28 cellular contexts compared by ENCODE assay signal in the genomic region with DNA sequence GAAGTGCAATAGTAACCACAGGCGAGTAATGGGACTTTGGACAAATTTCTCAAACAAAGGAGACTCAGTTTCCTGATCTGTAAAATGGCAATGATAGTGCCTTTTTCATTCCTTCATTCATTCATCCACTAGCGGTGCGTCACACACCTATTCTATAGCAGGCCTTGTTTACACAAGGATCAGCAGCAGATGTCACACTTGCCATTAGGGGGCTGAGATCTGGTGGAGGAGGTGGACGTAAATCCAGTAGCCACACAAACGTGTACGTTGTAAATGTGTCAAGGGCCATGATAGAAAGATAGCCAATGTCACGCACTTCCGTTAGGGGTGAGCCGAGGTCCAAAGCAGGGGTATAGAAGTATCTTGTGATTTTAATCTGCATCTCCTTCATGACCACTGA. TPM values are rescaled to one million over a fixed set of nuclear protein-coding genes. Genes with fewer than 3 reads are reported as not detected.
DNase-seq lines count a peak whose midpoint lies in the region; ATAC-seq and TF ChIP-seq lines count a peak whose summit lies in the region.
"Had no signal": no experiment of that assay in that cellular context is flagged by ENCODE, and none has a peak within 500 bp of the region (broad histone marks: within the 10 kb centered on the region; RNA-seq: fewer than 3 reads in every experiment).

No MANE protein-coding gene starts in this region.

- POLR2A ChIA-PET in HEK293T (lab: Yijun Ruan, JAX): no interaction called here

- ATAC-seq in HG02870 (IDR thresholded peaks at IDR 0.05; ENCODE audit: unreplicated experiment): no peak
- ATAC-seq: activated CD8-positive, alpha-beta T cell treated with anti-CD3 and anti-CD28 coated beads, Interleukin-2, amount 10 ng/mL, durations not matched to agents 7 days and 5 days; gastroesophageal sphincter; GM12878; left lobe of liver; right cardiac atrium; T-helper 17 cell had no signal

- CTCF ChIA-PET in HEK293T (lab: Yijun Ruan, JAX): no interaction called here

- peak; percentile 23 for DNase-seq in DMS 273 treated with DMSO at 0.1 percent for 48 hours (lab: John Stamatoyannopoulos, UW)
- peak; percentile 55 for DNase-seq in HEK293T (ENCODE audit: extremely low spot score)
- peak; percentile 55 for DNase-seq in islet precursor cell
- no peak for DNase-seq in AG08395 (ENCODE audit: low spot score)
- no peak for DNase-seq in NOMO-1 treated with dmso at 0.1 percent for 144 hours (lab: John Stamatoyannopoulos, UW; ENCODE audit: unreplicated experiment)
- DNase-seq: activated CD4-positive, alpha-beta T cell treated with anti-CD3 and anti-CD28 coated beads for 1 hour; activated CD8-positive, alpha-beta T cell treated with anti-CD3 and anti-CD28 coated beads, Interleukin-2, amount 10 ng/mL, durations not matched to agents 7 days and 5 days; activated naive CD8-positive, alpha-beta T cell treated with anti-CD3 and anti-CD28 coated beads, Interleukin-2, amount 10 ng/mL, durations not matched to agents 7 days and 5 days; activated T-cell treated with anti-CD3 and anti-CD28 coated beads for 4 hours; Caco-2; caudate nucleus; dermis blood vessel endothelial cell; GOT3; hippocampal formation; KBM-7; mesendoderm; MG63; NCI-H2081; NCI-H446; right cardiac atrium; stimulated activated CD4-positive, alpha-beta T cell treated with anti-CD3 and anti-CD28 coated beads, Interleukin-4, amount 100 ng/mL, for 1 hour; T-helper 17 cell; transverse colon had no signal

TF ChIP-seq in HEK293T, 16 proteins besides CTCF, POLR2A, EP300 and RAD21:
- TF ChIP-seq ARNT (IDR thresholded peaks at IDR 0.05): peak; percentile 98
- TF ChIP-seq TARDBP (IDR thresholded peaks at IDR 0.05): no peak
- no peak for TF ChIP-seq ZNF384 (IDR thresholded peaks at IDR 0.05)
- TF ChIP-seq CTBP1 (IDR thresholded peaks at IDR 0.05; ENCODE audit: borderline replicate concordance): no peak
- no peak; the same call in 1 of the 2 replicates for TF ChIP-seq LEF1 (IDR thresholded peaks at IDR 0.05; ENCODE audit: borderline replicate concordance)
- TF ChIP-seq SP1 (IDR thresholded peaks at IDR 0.05): no peak
- TF ChIP-seq NFRKB (IDR thresholded peaks at IDR 0.05): no peak
- TF ChIP-seq SUZ12 (IDR thresholded peaks at IDR 0.05): no peak
- TF ChIP-seq FOXM1 (IDR thresholded peaks at IDR 0.05; ENCODE audit: borderline replicate concordance): no peak
- TF ChIP-seq HDGF (IDR thresholded peaks at IDR 0.05; ENCODE audit: borderline replicate concordance): no peak
- TF ChIP-seq BHLHE40 (IDR thresholded peaks at IDR 0.05; ENCODE audit: borderline replicate concordance): no peak
- TF ChIP-seq FOXA1 (IDR thresholded peaks at IDR 0.05): no peak
- TF ChIP-seq, protein P1, sequence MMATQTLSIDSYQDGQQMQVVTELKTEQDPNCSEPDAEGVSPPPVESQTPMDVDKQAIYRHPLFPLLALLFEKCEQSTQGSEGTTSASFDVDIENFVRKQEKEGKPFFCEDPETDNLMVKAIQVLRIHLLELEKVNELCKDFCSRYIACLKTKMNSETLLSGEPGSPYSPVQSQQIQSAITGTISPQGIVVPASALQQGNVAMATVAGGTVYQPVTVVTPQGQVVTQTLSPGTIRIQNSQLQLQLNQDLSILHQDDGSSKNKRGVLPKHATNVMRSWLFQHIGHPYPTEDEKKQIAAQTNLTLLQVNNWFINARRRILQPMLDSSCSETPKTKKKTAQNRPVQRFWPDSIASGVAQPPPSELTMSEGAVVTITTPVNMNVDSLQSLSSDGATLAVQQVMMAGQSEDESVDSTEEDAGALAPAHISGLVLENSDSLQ (IDR thresholded peaks at IDR 0.05): peak; percentile 84
- no peak for TF ChIP-seq L3MBTL2 (conservative IDR thresholded peaks at IDR 0.05)
- no peak for TF ChIP-seq FOXK2 (IDR thresholded peaks at IDR 0.05)
- no peak for TF ChIP-seq ELF4 (IDR thresholded peaks at IDR 0.05)

TF ChIP-seq in PFSK-1, 5 proteins besides CTCF, POLR2A, EP300 and RAD21:
- TF ChIP-seq TAF1 (IDR thresholded peaks at IDR 0.05; ENCODE audit: borderline replicate concordance, insufficient read depth, low read length) (no peak), FOXP2 (optimal IDR thresholded peaks at IDR 0.05; ENCODE audit: borderline replicate concordance, extremely low read depth, extremely low read length, insufficient read depth) (peak; percentile 48), POLR2AphosphoS5 (IDR thresholded peaks at IDR 0.05; ENCODE audit: low read depth, low read length) (no peak)
- TF ChIP-seq, protein P2, sequence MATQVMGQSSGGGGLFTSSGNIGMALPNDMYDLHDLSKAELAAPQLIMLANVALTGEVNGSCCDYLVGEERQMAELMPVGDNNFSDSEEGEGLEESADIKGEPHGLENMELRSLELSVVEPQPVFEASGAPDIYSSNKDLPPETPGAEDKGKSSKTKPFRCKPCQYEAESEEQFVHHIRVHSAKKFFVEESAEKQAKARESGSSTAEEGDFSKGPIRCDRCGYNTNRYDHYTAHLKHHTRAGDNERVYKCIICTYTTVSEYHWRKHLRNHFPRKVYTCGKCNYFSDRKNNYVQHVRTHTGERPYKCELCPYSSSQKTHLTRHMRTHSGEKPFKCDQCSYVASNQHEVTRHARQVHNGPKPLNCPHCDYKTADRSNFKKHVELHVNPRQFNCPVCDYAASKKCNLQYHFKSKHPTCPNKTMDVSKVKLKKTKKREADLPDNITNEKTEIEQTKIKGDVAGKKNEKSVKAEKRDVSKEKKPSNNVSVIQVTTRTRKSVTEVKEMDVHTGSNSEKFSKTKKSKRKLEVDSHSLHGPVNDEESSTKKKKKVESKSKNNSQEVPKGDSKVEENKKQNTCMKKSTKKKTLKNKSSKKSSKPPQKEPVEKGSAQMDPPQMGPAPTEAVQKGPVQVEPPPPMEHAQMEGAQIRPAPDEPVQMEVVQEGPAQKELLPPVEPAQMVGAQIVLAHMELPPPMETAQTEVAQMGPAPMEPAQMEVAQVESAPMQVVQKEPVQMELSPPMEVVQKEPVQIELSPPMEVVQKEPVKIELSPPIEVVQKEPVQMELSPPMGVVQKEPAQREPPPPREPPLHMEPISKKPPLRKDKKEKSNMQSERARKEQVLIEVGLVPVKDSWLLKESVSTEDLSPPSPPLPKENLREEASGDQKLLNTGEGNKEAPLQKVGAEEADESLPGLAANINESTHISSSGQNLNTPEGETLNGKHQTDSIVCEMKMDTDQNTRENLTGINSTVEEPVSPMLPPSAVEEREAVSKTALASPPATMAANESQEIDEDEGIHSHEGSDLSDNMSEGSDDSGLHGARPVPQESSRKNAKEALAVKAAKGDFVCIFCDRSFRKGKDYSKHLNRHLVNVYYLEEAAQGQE (IDR thresholded peaks at IDR 0.05; ENCODE audit: insufficient read depth in 1 of 2, low read depth in 2 of 2, low read length in 2 of 2): no peak

RNA-seq across cellular contexts. Expression of a gene that starts 34.2 kb away (rescaled TPM):
- polyA plus RNA-seq in PFSK-1 (2012; ENCODE audit: insufficient read length, low read depth): 430 TPM

Comparison
In these comparisons a context has a peak if more than half of its experiments do, and no peak if none do; other contexts are left out.
1. DNase-seq: peak in DMS 273 treated with DMSO at 0.1 percent for 48 hours (single experiment), HEK293T (single experiment) and islet precursor cell (single experiment); none in AG08395 (single experiment) and NOMO-1 treated with dmso at 0.1 percent for 144 hours (single experiment).